ENCODE assay signal across 1 cellular context in the genomic region with DNA sequence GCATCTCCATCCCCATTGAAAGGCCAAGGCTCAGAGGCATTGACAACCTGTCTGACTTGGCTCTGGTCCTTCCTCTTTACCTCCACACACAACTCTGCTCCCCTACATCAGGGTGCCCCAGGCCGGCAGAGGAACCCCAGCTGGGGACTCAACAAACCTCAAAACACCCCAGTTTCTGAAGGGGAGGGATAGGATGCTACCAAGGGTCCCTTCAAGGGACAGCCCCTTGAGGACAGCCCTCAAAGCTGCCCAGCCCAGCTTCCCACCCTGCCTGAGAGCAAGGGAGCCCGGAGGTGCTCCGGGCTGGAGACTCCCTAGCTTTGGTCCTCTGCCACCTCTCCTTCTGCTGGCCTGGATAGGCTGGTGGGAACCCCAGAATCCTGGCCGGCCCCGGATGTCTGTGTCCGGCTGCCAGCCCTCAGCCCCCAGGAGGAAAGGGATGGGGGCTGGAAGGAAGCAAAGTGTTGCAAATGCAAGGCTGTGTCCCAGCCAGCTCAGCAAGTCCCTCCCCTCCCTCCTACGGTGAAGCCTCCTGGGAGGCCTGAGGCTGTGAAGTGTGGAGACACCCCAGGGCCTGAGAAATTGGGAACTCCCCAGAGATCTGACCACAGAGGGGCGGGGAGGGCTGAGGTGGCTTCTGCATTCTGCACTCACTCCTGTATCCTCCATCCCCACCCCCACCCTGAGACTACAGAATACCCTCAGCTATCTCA.
TF ChIP-seq lines count a peak whose summit lies in the region.

No MANE protein-coding gene starts in this region.

TF ChIP-seq in GM23338, 12 proteins besides CTCF, POLR2A, EP300 and RAD21:
- TF ChIP-seq ZNF462 (CRISPR knock-in tag; IDR thresholded peaks at IDR 0.05) (no peak), CREB1 (CRISPR knock-in tag; IDR thresholded peaks at IDR 0.05; ENCODE audit: low read depth) (no peak), ZNF331 (CRISPR knock-in tag; IDR thresholded peaks at IDR 0.05; ENCODE audit: low read depth) (no peak), ZNF114 (CRISPR knock-in tag; IDR thresholded peaks at IDR 0.05) (no peak), JUNB (IDR thresholded peaks at IDR 0.05; ENCODE audit: unreplicated experiment) (no peak), NANOG (IDR thresholded peaks at IDR 0.05; ENCODE audit: borderline replicate concordance) (no peak), STAT1 (IDR thresholded peaks at IDR 0.05; ENCODE audit: unreplicated experiment) (no peak), ETS1 (IDR thresholded peaks at IDR 0.05) (no peak), POLR2AphosphoS5 (IDR thresholded peaks at IDR 0.05; ENCODE audit: low read depth) (no peak), EZH2 (IDR thresholded peaks at IDR 0.05; ENCODE audit: low read depth, unreplicated experiment) (no peak), EZH2phosphoT487 (IDR thresholded peaks at IDR 0.05; ENCODE audit: unreplicated experiment) (no peak)
- TF ChIP-seq, protein P1, sequence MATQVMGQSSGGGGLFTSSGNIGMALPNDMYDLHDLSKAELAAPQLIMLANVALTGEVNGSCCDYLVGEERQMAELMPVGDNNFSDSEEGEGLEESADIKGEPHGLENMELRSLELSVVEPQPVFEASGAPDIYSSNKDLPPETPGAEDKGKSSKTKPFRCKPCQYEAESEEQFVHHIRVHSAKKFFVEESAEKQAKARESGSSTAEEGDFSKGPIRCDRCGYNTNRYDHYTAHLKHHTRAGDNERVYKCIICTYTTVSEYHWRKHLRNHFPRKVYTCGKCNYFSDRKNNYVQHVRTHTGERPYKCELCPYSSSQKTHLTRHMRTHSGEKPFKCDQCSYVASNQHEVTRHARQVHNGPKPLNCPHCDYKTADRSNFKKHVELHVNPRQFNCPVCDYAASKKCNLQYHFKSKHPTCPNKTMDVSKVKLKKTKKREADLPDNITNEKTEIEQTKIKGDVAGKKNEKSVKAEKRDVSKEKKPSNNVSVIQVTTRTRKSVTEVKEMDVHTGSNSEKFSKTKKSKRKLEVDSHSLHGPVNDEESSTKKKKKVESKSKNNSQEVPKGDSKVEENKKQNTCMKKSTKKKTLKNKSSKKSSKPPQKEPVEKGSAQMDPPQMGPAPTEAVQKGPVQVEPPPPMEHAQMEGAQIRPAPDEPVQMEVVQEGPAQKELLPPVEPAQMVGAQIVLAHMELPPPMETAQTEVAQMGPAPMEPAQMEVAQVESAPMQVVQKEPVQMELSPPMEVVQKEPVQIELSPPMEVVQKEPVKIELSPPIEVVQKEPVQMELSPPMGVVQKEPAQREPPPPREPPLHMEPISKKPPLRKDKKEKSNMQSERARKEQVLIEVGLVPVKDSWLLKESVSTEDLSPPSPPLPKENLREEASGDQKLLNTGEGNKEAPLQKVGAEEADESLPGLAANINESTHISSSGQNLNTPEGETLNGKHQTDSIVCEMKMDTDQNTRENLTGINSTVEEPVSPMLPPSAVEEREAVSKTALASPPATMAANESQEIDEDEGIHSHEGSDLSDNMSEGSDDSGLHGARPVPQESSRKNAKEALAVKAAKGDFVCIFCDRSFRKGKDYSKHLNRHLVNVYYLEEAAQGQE (IDR thresholded peaks at IDR 0.05; ENCODE audit: unreplicated experiment), result no peak
TF ChIP-seq in GM23338: peak in this region for 0.
